ENCODE assay signal across 13 cellular contexts in the genomic region with DNA sequence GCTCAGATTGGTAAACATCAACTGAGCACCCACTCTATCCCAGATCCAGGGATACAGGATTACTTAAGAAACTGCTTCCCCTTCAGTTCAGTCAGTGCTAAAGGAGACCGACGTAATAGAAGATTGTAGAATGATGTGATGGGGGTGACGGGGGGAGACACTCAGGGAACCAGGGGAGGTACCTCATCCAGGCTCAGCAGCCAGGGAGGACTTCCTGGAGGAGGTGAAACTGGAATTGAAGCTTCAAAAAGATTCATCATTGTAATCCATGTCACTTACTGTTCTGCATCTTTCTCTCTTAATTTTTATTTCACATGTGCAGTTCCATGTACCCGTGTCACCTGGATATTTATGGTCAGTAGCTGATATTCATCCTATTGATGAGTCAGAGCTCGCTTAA. TPM values are rescaled to one million over a fixed set of nuclear protein-coding genes. Genes with fewer than 3 reads are reported as not detected.
DNase-seq lines count a peak whose midpoint lies in the region; ATAC-seq, FAIRE-seq and TF ChIP-seq lines count a peak whose summit lies in the region.
"Had no signal": no experiment of that assay in that cellular context is flagged by ENCODE, and none has a peak within 500 bp of the region (broad histone marks: within the 10 kb centered on the region; RNA-seq: fewer than 3 reads in every experiment).

No MANE protein-coding gene starts in this region.

- no peak for TF ChIP-seq CTCF in K562 (IDR thresholded peaks at IDR 0.05 in 2 of 3, conservative IDR thresholded peaks at IDR 0.05 in 1 of 3; ENCODE audit: insufficient read depth in 2 of 3, low read depth in 1 of 3, low read length in 3 of 3)
- TF ChIP-seq CTCF in nephron progenitor cell (IDR thresholded peaks at IDR 0.05) = no peak

- TF ChIP-seq RAD21 in K562 (CRISPR knock-in tag; conservative IDR thresholded peaks at IDR 0.05 in 1 of 2, IDR thresholded peaks at IDR 0.05 in 1 of 2) = no peak

- no peaks in the 10 kb centered on the region for H3K79me2 ChIP-seq in K562 (ENCODE audit: control insufficient read depth, insufficient read depth, low read length)

- in situ Hi-C loops in K562 (cut with MboI) = no loop called here

- peaks cover 10 to 31% of the 10 kb centered on the region in 2 experiments; a peak in 4 of 5 replicates for H3K4me1 ChIP-seq in K562 (replicated peaks in 1 of 2; ENCODE audit: control insufficient read depth in 2 of 2, insufficient read depth in 2 of 2, low read length in 2 of 2)

- H3K27ac ChIP-seq in K562 (ENCODE audit: extremely low read depth, low read depth, low read length) = no peak overlapping the region
- H3K27ac ChIP-seq: GM23248 had no signal

- no peak for TF ChIP-seq EP300 in K562 (IDR thresholded peaks at IDR 0.05; ENCODE audit: low read length)

- CTCF ChIA-PET in K562 (lab: Yijun Ruan, JAX; ENCODE audit: low intra/inter-chr PET ratio) = no interaction called here

- 56% methylated on average over 4 of the region's 5 CpGs for WGBS in K562 (ENCODE audit: insufficient coverage, low coverage, missing lambda C conversion rate)

- no peaks in the 10 kb centered on the region for H3K9me3 ChIP-seq in K562 (replicated peaks; ENCODE audit: control insufficient read depth, insufficient read depth, low read depth, low read length)

- H3K27ac Mint-ChIP-seq in nephron progenitor cell = peak overlapping the region; percentile 69
- H3K27ac Mint-ChIP-seq: CD14-positive monocyte; CD8-positive, alpha-beta T cell had no signal

- no TSS peak for BruUV-seq in K562 (replicated peaks; lab: Mats Ljungman, UMichigan)

- no peak overlapping the region for H3K4me2 ChIP-seq in K562 (ENCODE audit: insufficient read depth, low read length)

- no peaks in the 10 kb centered on the region for H4K20me1 ChIP-seq in K562 (replicated peaks; ENCODE audit: control insufficient read depth, insufficient read depth, low read length)

- no peaks in the 10 kb centered on the region for H3K9me1 ChIP-seq in K562 (ENCODE audit: control insufficient read depth, insufficient read depth, low read length)

- no peaks in the 10 kb centered on the region for H3K27me3 ChIP-seq in K562 (ENCODE audit: control insufficient read depth in 2 of 2, insufficient read depth in 2 of 2, low read length in 2 of 2)

- H3K4me3 ChIP-seq in K562 = no peak overlapping the region
- H3K4me3 ChIP-seq: GM23248 had no signal

- peaks cover 43% of the 10 kb centered on the region for H3K4me1 Mint-ChIP-seq in nephron progenitor cell

- no peaks in the 10 kb centered on the region for H3K36me3 Mint-ChIP-seq in nephron progenitor cell (ENCODE audit: low read depth)

- DNase-seq in HT1080 (ENCODE audit: low read depth) (peak; percentile 16), K562 (ENCODE audit: extremely low read depth in 1 of 4, low spot score in 3 of 4) (no peak), nephron progenitor cell (no peak), hypothalamus (lab: John Stamatoyannopoulos, UW) (no peak), DMS153 (lab: John Stamatoyannopoulos, UW) (no peak)
- DNase-seq: CD8-positive, alpha-beta T cell; COR-L47 had no signal

- TF ChIP-seq POLR2A in K562 (conservative IDR thresholded peaks at IDR 0.05) = no peak

- no peak overlapping the region for H2AFZ ChIP-seq in K562 (ENCODE audit: low read depth, low read length)
- H2AFZ ChIP-seq: GM23248 had no signal

- H3K9ac ChIP-seq in K562 (ENCODE audit: insufficient read depth in 1 of 2, low read depth in 2 of 2, low read length in 2 of 2) = peak overlapping the region in 1 of 2 experiments; percentile 26; a peak in 1 of 4 replicates
- H3K9ac ChIP-seq: GM23248 had no signal

- no peak for FAIRE-seq in K562 (lab: Jason Lieb, UNC)
- FAIRE-seq: H54, HepG2, HTR-8/SVneo had no signal

- H3K9me3 Mint-ChIP-seq in nephron progenitor cell = no peaks in the 10 kb centered on the region
- H3K9me3 Mint-ChIP-seq: CD8-positive, alpha-beta T cell had no signal

- ATAC-seq in K562 (no peak), GM19467 (IDR thresholded peaks at IDR 0.05; ENCODE audit: unreplicated experiment) (no peak)
- ATAC-seq: CD8-positive, alpha-beta T cell; HepG2 had no signal

- POLR2A ChIA-PET in K562 (lab: Yijun Ruan, JAX) = interaction anchor here (0.6 kb wide), 1 partner anchor 1196 kb away, joined by 3 read pairs; no protein-coding TSS in a partner anchor

- no peak overlapping the region for H3K4me3 Mint-ChIP-seq in nephron progenitor cell
- H3K4me3 Mint-ChIP-seq: CD14-positive monocyte; CD8-positive, alpha-beta T cell had no signal

- H3K36me3 ChIP-seq in K562 (ENCODE audit: control insufficient read depth, insufficient read depth, low read length) = peaks cover 10% of the 10 kb centered on the region; the same call in 1 of the 3 replicates

- intact Hi-C loops in K562 (cut with micrococcal nuclease) = no loop called here

- H3K27me3 Mint-ChIP-seq in nephron progenitor cell (ENCODE audit: low read depth, poor library complexity) = no peaks in the 10 kb centered on the region

TF ChIP-seq in K562, 482 proteins besides CTCF, POLR2A, EP300 and RAD21:
- TF ChIP-seq ZFP1 (CRISPR knock-in tag; IDR thresholded peaks at IDR 0.05) = no peak
- 0 out of 2 replicates have a peak, but pooled peaks have one; percentile 5 for TF ChIP-seq ZNF436 (CRISPR knock-in tag; IDR thresholded peaks at IDR 0.05)
- peak; percentile 62 for TF ChIP-seq RBM25 (IDR thresholded peaks at IDR 0.05; ENCODE audit: low read depth, low read length, severe bottlenecking)
- TF ChIP-seq SOX6 (IDR thresholded peaks at IDR 0.05) = no peak
- no peak for TF ChIP-seq CEBPB (tag; IDR thresholded peaks at IDR 0.05)
- TF ChIP-seq ZFP36 (IDR thresholded peaks at IDR 0.05; ENCODE audit: low read depth, low read length, partially characterized antibody) = peak; percentile 92
- TF ChIP-seq NR2F6 (CRISPR knock-in tag; IDR thresholded peaks at IDR 0.05) = no peak
- TF ChIP-seq BDP1 (IDR thresholded peaks at IDR 0.05; ENCODE audit: insufficient read depth, insufficient read length) = no peak

RNA-seq across cellular contexts. Expression of a gene that starts 19.1 kb away (rescaled TPM):
- 4.1 and 6.7 TPM in 2 replicates for total RNA-seq in HT1080 (2014; rRNA removed; shearing (Covaris generic))
- polyA plus RNA-seq in HT1080 (2015; cell fraction: cytosol; rRNA removed) = 6.6 and 8.6 TPM in 2 replicates
- 8.7 and 14.1 TPM in 2 replicates for polyA plus RNA-seq in HT1080 (2015; cell fraction: nucleus; rRNA removed)
- total RNA-seq in K562 (2011; cell fraction: chromatin; rRNA removed; ENCODE audit: low replicate concordance) = 1.4 and 6.6 TPM in 2 replicates
- 2.4 and 2.8 TPM in 2 replicates for total RNA-seq in K562 (2011; cell fraction: nucleolus; rRNA removed)
- 1.9 and 3.0 TPM in 2 replicates for total RNA-seq in K562 (2011; cell fraction: nucleoplasm; rRNA removed)
- total RNA-seq in K562 (2014; rRNA removed) (1.2 and 2.0 TPM in 2 replicates), K562 (2014; rRNA removed; fragmentation: Illumina TruSeq; extraction: Trizol) (0.69 and 0.96 TPM in 2 replicates), K562 (2015; rRNA removed; fragmentation: Illumina TruSeq; extraction: Trizol) (0.68 and 0.76 TPM in 2 replicates), K562 (2021) (1.6 and 2.8 TPM in 2 replicates)
- polyA plus RNA-seq in K562 (2011; rRNA removed) (3.1 and 3.2 TPM in 2 replicates), K562 (2014; fragmentation: Illumina TruSeq; extraction: Trizol) (1.8 and 2.1 TPM in 2 replicates), K562 (2014; fragmentation: Nextera tagmentation; extraction: Ambion mirVana) (under 1 TPM; 0.04 to 0.06 TPM), K562 (2014; rRNA removed) (0.90 and 1.4 TPM in 2 replicates)
- polyA plus RNA-seq in K562 (2011; cell fraction: cytosol; rRNA removed) = 1.4 and 4.5 TPM in 2 replicates
- 4.0 and 5.7 TPM in 2 replicates for polyA plus RNA-seq in K562 (2011; cell fraction: nucleus; rRNA removed)
- 0.30 and 0.72 TPM in 2 replicates for polyA plus RNA-seq in K562 (2012)
- polyA minus RNA-seq in K562 (2011; rRNA and poly(A)+ RNA removed) = 2.7 and 4.1 TPM in 2 replicates
- 0.67 and 1.4 TPM in 2 replicates for polyA minus RNA-seq in K562 (2011; cell fraction: cytosol; rRNA and poly(A)+ RNA removed)
- 0.67 and 1.2 TPM in 2 replicates for polyA minus RNA-seq in K562 (2011; cell fraction: nucleus; rRNA and poly(A)+ RNA removed)
